ENCODE assay signal across 12 cellular contexts in the genomic region with DNA sequence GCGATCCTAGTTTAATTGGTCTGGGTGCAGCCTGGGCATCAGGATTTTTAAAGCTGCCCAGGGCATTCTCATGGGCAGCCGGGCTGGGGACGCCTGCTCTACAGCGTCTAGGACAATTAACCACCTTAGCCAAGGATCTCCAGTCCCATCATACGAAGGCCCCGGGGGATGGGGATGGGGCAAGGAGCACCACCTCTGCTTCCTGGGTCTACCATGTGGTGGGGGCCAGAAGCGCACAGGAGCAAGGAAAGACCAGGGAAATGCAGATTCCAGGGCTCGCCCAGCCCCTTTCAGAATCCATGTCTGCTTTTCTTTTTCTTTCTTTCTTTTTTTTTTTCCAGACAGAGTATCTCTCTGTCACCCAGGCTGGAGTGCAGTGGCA. TPM values are rescaled to one million over a fixed set of nuclear protein-coding genes. Genes with fewer than 3 reads are reported as not detected.
DNase-seq lines count a peak whose midpoint lies in the region; TF ChIP-seq lines count a peak whose summit lies in the region.
"Had no signal": no experiment of that assay in that cellular context is flagged by ENCODE, and none has a peak within 500 bp of the region (broad histone marks: within the 10 kb centered on the region; RNA-seq: fewer than 3 reads in every experiment).

No MANE protein-coding gene starts in this region.

- H3K36me3 ChIP-seq in HUES6 (ENCODE audit: control insufficient read depth, insufficient read depth, low read length) (peaks cover 36% of the 10 kb centered on the region), liver (ENCODE audit: control insufficient read depth in 4 of 4, insufficient read depth in 3 of 4, low read depth in 1 of 4, low read length in 3 of 4) (peaks cover 0 to 5% (median 2%) of the 10 kb centered on the region in 4 donors), MM.1S (replicated peaks; ENCODE audit: insufficient read depth, low read length) (no peaks in the 10 kb centered on the region), vagina (peaks cover 0 to 8% of the 10 kb centered on the region in 2 donors), ovary (no peaks in the 10 kb centered on the region)

- H3K27ac ChIP-seq in C4-2B = no peak overlapping the region; the same call in 1 of the 2 replicates
- H3K27ac ChIP-seq in HUES6 (ENCODE audit: low read depth, low read length) = no peak overlapping the region
- peak overlapping the region; percentile 72 to 76 for H3K27ac ChIP-seq in liver (ENCODE audit: low read depth in 1 of 2, low read length in 2 of 2)
- no peak overlapping the region for H3K27ac ChIP-seq in MM.1S (ENCODE audit: low read length)
- no peak overlapping the region for H3K27ac ChIP-seq in vagina
- no peak overlapping the region for H3K27ac ChIP-seq in ovary
- H3K27ac ChIP-seq: tibial nerve had no signal

- TF ChIP-seq POLR2A in vagina (IDR thresholded peaks at IDR 0.05) (no peak), ovary (IDR thresholded peaks at IDR 0.05) (no peak)

- 0 out of 2 replicates have a peak, but pooled peaks have one; percentile 6 for TF ChIP-seq CTCF in C4-2B (conservative IDR thresholded peaks at IDR 0.05)
- no peak for TF ChIP-seq CTCF in brain (conservative IDR thresholded peaks at IDR 0.05)
- no peak for TF ChIP-seq CTCF in liver (IDR thresholded peaks at IDR 0.05; ENCODE audit: low read depth, low read length, missing input control)
- TF ChIP-seq CTCF in MM.1S (IDR thresholded peaks at IDR 0.05; ENCODE audit: low read length) = no peak
- no peak for TF ChIP-seq CTCF in vagina (IDR thresholded peaks at IDR 0.05)
- TF ChIP-seq CTCF in GM13977 (IDR thresholded peaks at IDR 0.05; ENCODE audit: extremely low read depth, insufficient read depth, missing control alignments) = no peak
- TF ChIP-seq CTCF in ovary (IDR thresholded peaks at IDR 0.05) = no peak

- no peaks in the 10 kb centered on the region for H3F3A ChIP-seq in MM.1S (ENCODE audit: insufficient read depth, low read length)

- no peak overlapping the region for H2AFZ ChIP-seq in MM.1S (ENCODE audit: low read length)

- H3K4me2 ChIP-seq in MM.1S (ENCODE audit: low read depth, low read length) = no peak overlapping the region

- in situ Hi-C loops in GM13977 (cut with MboI; ENCODE audit: low pct_unique_long_range_greater_than_20kb, low sequenced_read_pairs, unreplicated experiment) = no loop called here

- TF ChIP-seq RAD21 in liver (IDR thresholded peaks at IDR 0.05) = no peak

- no peaks in the 10 kb centered on the region for H4K20me1 ChIP-seq in MM.1S (ENCODE audit: insufficient read depth, low read length)

- H3K4me3 ChIP-seq in HUES6 (ENCODE audit: low read depth, low read length) = peak overlapping the region; percentile 58
- H3K4me3 ChIP-seq in liver (ENCODE audit: low read depth in 1 of 3, low read length in 3 of 3) = peak overlapping the region in 2 of 3 donors; percentile 63 to 80
- H3K4me3 ChIP-seq in MM.1S (ENCODE audit: low read length) = no peak overlapping the region
- no peak overlapping the region for H3K4me3 ChIP-seq in vagina
- H3K4me3 ChIP-seq in ovary = no peak overlapping the region
- H3K4me3 ChIP-seq: tibial nerve had no signal

- H3K9me3 Mint-ChIP-seq in brain = no peaks in the 10 kb centered on the region

- H3K27ac Mint-ChIP-seq in brain = peak overlapping the region in 3 of 5 experiments; percentile 22 to 51 (median 28)

- H3K9me3 ChIP-seq in HUES6 (ENCODE audit: control insufficient read depth, insufficient read depth, low read depth, low read length) (no peaks in the 10 kb centered on the region), liver (ENCODE audit: control insufficient read depth in 4 of 4, low read length in 3 of 4) (no peaks in the 10 kb centered on the region), MM.1S (replicated peaks; ENCODE audit: insufficient read depth, low read length) (no peaks in the 10 kb centered on the region), vagina (no peaks in the 10 kb centered on the region), ovary (no peaks in the 10 kb centered on the region)
- H3K9me3 ChIP-seq: tibial nerve had no signal

- H3K9me2 ChIP-seq in MM.1S (replicated peaks; ENCODE audit: insufficient read depth, low read length) = no peaks in the 10 kb centered on the region

- no peaks in the 10 kb centered on the region for H3K27me3 ChIP-seq in HUES6 (ENCODE audit: control insufficient read depth, insufficient read depth, low read length)
- H3K27me3 ChIP-seq in liver (ENCODE audit: control insufficient read depth in 4 of 4, insufficient read depth in 4 of 4, low read length in 3 of 4) = no peaks in the 10 kb centered on the region
- H3K27me3 ChIP-seq in MM.1S (replicated peaks; ENCODE audit: insufficient read depth, low read length) = peaks cover 96% of the 10 kb centered on the region
- H3K27me3 ChIP-seq in vagina = no peaks in the 10 kb centered on the region
- H3K27me3 ChIP-seq in ovary = no peaks in the 10 kb centered on the region
- H3K27me3 ChIP-seq: tibial nerve had no signal

- peaks cover 17% of the 10 kb centered on the region for H3K4me1 Mint-ChIP-seq in brain

- no peak for DNase-seq in MM.1S
- no peak for DNase-seq in vagina (ENCODE audit: extremely low spot score in 2 of 2)
- no peak for DNase-seq in GM13977 (ENCODE audit: low spot score)
- no peak for DNase-seq in ovary
- DNase-seq: foreskin melanocyte, NCI-H187, T1000 had no signal

- TF ChIP-seq EP300 in ovary (IDR thresholded peaks at IDR 0.05) = no peak

- intact Hi-C loops in vagina (cut with DNase I) = loop anchor here (10.0 kb wide), 1 partner anchor 78 kb away; no protein-coding TSS in a partner anchor
- intact Hi-C loops in ovary (cut with DNase I) = loop anchor here in 1 of 4 donors (5.0 kb wide), 2 partner anchors 76 to 141 kb away; partner anchors contain the start of gene EIF4A3

- WGBS in liver = 42% methylated on average over 8 of the region's 8 CpGs
- WGBS in ovary, 3 donors = 68 to 78% (median 69%) methylated on average over 8 of the region's 8 CpGs

- H3K4me1 ChIP-seq in HUES6 (ENCODE audit: control insufficient read depth, insufficient read depth, low read length) (peaks cover 23% of the 10 kb centered on the region; the same call in 1 of the 2 replicates), liver (ENCODE audit: control insufficient read depth in 4 of 4, insufficient read depth in 4 of 4, low read length in 3 of 4) (peaks cover 3 to 24% (median 14%) of the 10 kb centered on the region in 4 donors), MM.1S (ENCODE audit: low read length) (0 out of 2 replicates have a peak, but pooled peaks cover 3% of the 10 kb centered on the region), vagina (peaks cover 11% of the 10 kb centered on the region), ovary (ENCODE audit: insufficient read depth) (peaks cover 3% of the 10 kb centered on the region)

- peak overlapping the region; percentile 27 for H3K9ac ChIP-seq in HUES6 (ENCODE audit: low read length)
- peak overlapping the region; percentile 48 to 75 for H3K9ac ChIP-seq in liver (ENCODE audit: low read depth in 1 of 2, low read length in 2 of 2)
- H3K9ac ChIP-seq in MM.1S (ENCODE audit: low read length) = no peak overlapping the region

- H3K27me3 Mint-ChIP-seq in brain = no peaks in the 10 kb centered on the region

- no peaks in the 10 kb centered on the region for H3K79me2 ChIP-seq in MM.1S (ENCODE audit: low read length)

- H3K4me3 Mint-ChIP-seq in brain = peak overlapping the region in 2 of 5 experiments; percentile 41 to 64

- peaks cover 29% of the 10 kb centered on the region for H3K36me3 Mint-ChIP-seq in brain

TF ChIP-seq in liver, 16 proteins besides CTCF, POLR2A, EP300 and RAD21 (continues in another document):
- TF ChIP-seq YY1 (IDR thresholded peaks at IDR 0.05) (no peak), REST (IDR thresholded peaks at IDR 0.05) (no peak), RXRA (IDR thresholded peaks at IDR 0.05) (no peak), GABPA (IDR thresholded peaks at IDR 0.05 in 1 of 2, conservative IDR thresholded peaks at IDR 0.05 in 1 of 2) (no peak), FOXA1 (IDR thresholded peaks at IDR 0.05) (no peak), ATF3 (IDR thresholded peaks at IDR 0.05) (no peak)

RNA-seq across cellular contexts. Expression of gene TBC1D16, which starts 29.3 kb away (rescaled TPM):
- polyA plus RNA-seq in brain (ENCODE audit: insufficient read depth, low read depth, low replicate concordance) = 60.6 TPM
- total RNA-seq in liver = 10 to 100 TPM in 1 of 2 donors, 1 to 10 TPM in 1; 4.7 to 29.5 TPM
- polyA plus RNA-seq in liver = 1 to 10 TPM; 3.4 to 4.7 TPM
- 18.2 TPM for total RNA-seq in vagina
- total RNA-seq in ovary = 10 to 100 TPM in 6 of 7 donors, 1 to 10 TPM in 1; 9.3 to 40.5 (median 29.3) TPM
- polyA plus RNA-seq in ovary = 10 to 100 TPM in 1 of 2 donors, 1 to 10 TPM in 1; 9.9 to 11.9 TPM

RNA-seq across cellular contexts. Expression of gene CCDC40, which starts 30.1 kb away (rescaled TPM):
- polyA plus RNA-seq in brain (ENCODE audit: insufficient read depth, low read depth, low replicate concordance) (10.0 TPM), liver (1 to 10 TPM in 1 of 2 donors, under 1 TPM in 1; 0.60 to 1.9 TPM), ovary (1 to 10 TPM; 1.5 to 6.3 TPM)
- total RNA-seq in liver (1 to 10 TPM in 1 of 2 donors, under 1 TPM in 1; 0.93 to 3.0 TPM), vagina (9.3 TPM), ovary (10 to 100 TPM in 1 of 7 donors, 1 to 10 TPM in 6; 3.7 to 27.8 (median 6.0) TPM)

Comparison
In these comparisons a context has a peak if more than half of its experiments do, and no peak if none do; other contexts are left out.
1. H3K27ac ChIP-seq: peak in liver (2 of 2); none in C4-2B (single experiment), HUES6 (single experiment), MM.1S (single experiment), vagina (single experiment) and ovary (0 of 2).
2. H3K4me3 ChIP-seq: peak in HUES6 (single experiment) and liver (2 of 3); none in MM.1S (single experiment), vagina (0 of 2) and ovary (single experiment).